In genomic region chr2:221896505-221897151, GRCh38 we compare ENCODE assay signal across 12 cellular contexts.
DNase-seq lines count a peak whose midpoint lies in the region; ATAC-seq and TF ChIP-seq lines count a peak whose summit lies in the region.
"Had no signal": no experiment of that assay in that cellular context is flagged by ENCODE, and none has a peak within 500 bp of the region (broad histone marks: within the 10 kb centered on the region; RNA-seq: fewer than 3 reads in every experiment).

No MANE protein-coding gene starts in this region.

- TF ChIP-seq CTCF in glutamatergic neuron (IDR thresholded peaks at IDR 0.05; ENCODE audit: partially characterized antibody, unreplicated experiment), result no peak

- H3K27ac Mint-ChIP-seq in glutamatergic neuron (ENCODE audit: unreplicated experiment), result peak overlapping the region; percentile 14
- H3K27ac Mint-ChIP-seq: T-helper 1 cell treated with Interleukin-12 subunit alpha and Interleukin-12 subunit beta and Interleukin-4 antibody, amounts not matched to agents 30 μg/mL and 1 μg/mL, for 36 hours had no signal

- H3K4me1 Mint-ChIP-seq in glutamatergic neuron (ENCODE audit: low read depth, unreplicated experiment), result peaks cover 8% of the 10 kb centered on the region
- H3K4me1 Mint-ChIP-seq: CD4-positive, alpha-beta memory T cell had no signal

- intact Hi-C loops in posterior vena cava (cut with DNase I), result loop anchor here in 1 of 2 donors (5.0 kb wide), 1 partner anchor 1619 kb away; no protein-coding TSS in a partner anchor

- H3K9me3 Mint-ChIP-seq in glutamatergic neuron (ENCODE audit: unreplicated experiment), result peaks cover 4% of the 10 kb centered on the region
- H3K9me3 Mint-ChIP-seq: mesothelial cell of epicardium had no signal

- no peaks in the 10 kb centered on the region for H3K36me3 Mint-ChIP-seq in glutamatergic neuron (ENCODE audit: unreplicated experiment)
- H3K36me3 Mint-ChIP-seq: CD4-positive, alpha-beta memory T cell; mesothelial cell of epicardium had no signal

- ATAC-seq in HG02852 (IDR thresholded peaks at IDR 0.05; ENCODE audit: unreplicated experiment) (no peak), GM18861 (IDR thresholded peaks at IDR 0.05; ENCODE audit: unreplicated experiment) (no peak)

- H3K27me3 Mint-ChIP-seq in glutamatergic neuron (ENCODE audit: unreplicated experiment), result peaks cover 2% of the 10 kb centered on the region

- DNase-seq in Daoy (ENCODE audit: low read depth), result peak; percentile 58
- DNase-seq in RPMI7951 (ENCODE audit: low read depth), result peak; percentile 5
- DNase-seq in glutamatergic neuron, result no peak
- peak; percentile 87 for DNase-seq in posterior vena cava (ENCODE audit: low spot score)
- no peak for DNase-seq in SKM-1 (lab: John Stamatoyannopoulos, UW; ENCODE audit: unreplicated experiment)
- DNase-seq in iPS-NIHi11 (ENCODE audit: low spot score), result no peak
- DNase-seq: activated T-cell treated with anti-CD3 and anti-CD28 coated beads, Interleukin-2, amount 50 U/mL, for 48 hours; CD4-positive, alpha-beta memory T cell had no signal

- H3K4me3 Mint-ChIP-seq in glutamatergic neuron (ENCODE audit: unreplicated experiment), result no peak overlapping the region
- H3K4me3 Mint-ChIP-seq: CD4-positive, alpha-beta memory T cell; mesothelial cell of epicardium; T-helper 1 cell treated with Interleukin-12 subunit alpha and Interleukin-12 subunit beta and Interleukin-4 antibody, amounts not matched to agents 30 μg/mL and 1 μg/mL, for 36 hours had no signal

Comparison
In these comparisons a context has a peak if more than half of its experiments do, and no peak if none do; other contexts are left out.
1. DNase-seq: peak in Daoy (single experiment), RPMI7951 (single experiment) and posterior vena cava (single experiment); none in glutamatergic neuron (single experiment), SKM-1 (single experiment) and iPS-NIHi11 (single experiment).